18 cellular contexts compared by ENCODE assay signal in the genomic region with DNA sequence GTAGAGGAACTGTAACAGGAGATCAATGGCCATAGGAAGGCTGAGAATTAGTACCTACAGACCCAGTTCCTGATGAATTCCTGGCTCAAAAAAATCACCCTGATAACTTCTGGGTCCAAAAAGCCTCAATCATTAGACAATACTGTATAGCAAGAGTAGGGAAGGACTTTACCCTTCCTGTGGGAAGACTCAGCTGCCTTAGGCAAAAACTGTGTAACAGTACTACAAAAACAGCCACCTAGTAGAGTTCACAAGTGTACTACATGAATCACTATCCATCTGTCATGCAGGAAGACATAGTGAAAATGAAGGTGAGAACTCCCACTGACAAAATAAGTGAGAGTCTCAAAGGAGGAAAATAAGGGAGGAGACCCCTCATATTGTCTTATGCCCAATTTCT.
"Had no signal": no experiment of that assay in that cellular context is flagged by ENCODE, and none has a peak within 500 bp of the region (broad histone marks: within the 10 kb centered on the region; RNA-seq: fewer than 3 reads in every experiment).

No MANE protein-coding gene starts in this region.

- H3K4me1 ChIP-seq: pancreas, tibial nerve had no signal

- H3K27ac ChIP-seq: coronary artery, dorsolateral prefrontal cortex, pancreas, tibial nerve had no signal

- ATAC-seq: esophagus mucosa, heart right ventricle, pancreas, right cardiac atrium had no signal

- DNase-seq: dorsolateral prefrontal cortex; effector CD8-positive, alpha-beta T cell; heart right ventricle; hypothalamus; kidney glomerular epithelial cell; mammary epithelial cell; occipital lobe; pancreas; right cardiac atrium; stimulated activated CD4-positive, alpha-beta T cell treated with anti-CD3 and anti-CD28 coated beads, Interleukin-2, amount 100 ng/mL, for 48 hours had no signal

- H3K4me3 ChIP-seq: coronary artery, dorsolateral prefrontal cortex, heart right ventricle, pancreas, smooth muscle cell, tibial nerve had no signal

- H3K27me3 Mint-ChIP-seq: progenitor cell of endocrine pancreas; stimulated activated naive CD8-positive, alpha-beta T cell treated with anti-CD3 and anti-CD28 coated beads, Interleukin-15, Interleukin-2, amounts not matched to agents 100 ng/mL and 50 ng/mL, for 24 hours had no signal

- H3K27ac Mint-ChIP-seq: mesothelial cell of epicardium; nephron; progenitor cell of endocrine pancreas; stimulated activated naive CD8-positive, alpha-beta T cell treated with anti-CD3 and anti-CD28 coated beads, Interleukin-15, Interleukin-2, amounts not matched to agents 100 ng/mL and 50 ng/mL, for 24 hours had no signal

- H3K4me2 ChIP-seq: smooth muscle cell had no signal

- H3K9me3 ChIP-seq: pancreas had no signal

- H3K4me3 Mint-ChIP-seq: mesothelial cell of epicardium; nephron; stimulated activated naive CD8-positive, alpha-beta T cell treated with anti-CD3 and anti-CD28 coated beads, Interleukin-15, Interleukin-2, amounts not matched to agents 100 ng/mL and 50 ng/mL, for 24 hours had no signal

- H3K36me3 ChIP-seq: heart right ventricle, pancreas, tibial nerve had no signal

- H3K4me1 Mint-ChIP-seq: mesothelial cell of epicardium, nephron had no signal

- H3K9me3 Mint-ChIP-seq: stimulated activated naive CD8-positive, alpha-beta T cell treated with anti-CD3 and anti-CD28 coated beads, Interleukin-15, Interleukin-2, amounts not matched to agents 100 ng/mL and 50 ng/mL, for 24 hours had no signal

- H3K27me3 ChIP-seq: dorsolateral prefrontal cortex, pancreas, tibial nerve had no signal
